In the genomic region with DNA sequence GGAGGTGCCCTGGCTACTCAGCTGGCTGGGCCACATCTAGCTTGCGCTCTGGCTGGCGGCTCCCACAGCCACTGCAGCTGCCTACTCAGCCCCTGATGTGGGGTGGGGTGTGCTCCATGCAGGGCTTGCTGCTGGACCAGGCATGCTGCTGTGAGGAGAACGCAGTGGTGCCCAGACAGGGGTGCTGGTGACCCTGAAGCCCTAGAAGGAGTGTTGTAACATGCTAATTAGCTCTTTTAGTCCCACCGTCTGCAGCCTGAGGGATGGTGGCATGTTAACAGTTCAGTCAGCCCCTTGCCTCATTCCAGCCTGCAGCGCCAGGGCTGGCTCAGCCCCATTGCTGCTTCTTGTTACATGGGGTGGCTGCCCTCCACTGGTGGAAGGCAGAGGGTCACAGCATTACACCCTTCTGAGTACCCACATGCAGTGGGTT, we compare ENCODE assay signal across 16 cellular contexts.
DNase-seq lines count a peak whose midpoint lies in the region; ATAC-seq, FAIRE-seq and TF ChIP-seq lines count a peak whose summit lies in the region.
"Had no signal": no experiment of that assay in that cellular context is flagged by ENCODE, and none has a peak within 500 bp of the region (broad histone marks: within the 10 kb centered on the region; RNA-seq: fewer than 3 reads in every experiment).

No MANE protein-coding gene starts in this region.

- H3K27me3 ChIP-seq in GM23248 (replicated peaks; ENCODE audit: insufficient read depth) = no peaks in the 10 kb centered on the region
- H3K27me3 ChIP-seq in adrenal gland = no peaks in the 10 kb centered on the region
- H3K27me3 ChIP-seq: SJSA1 had no signal

- TF ChIP-seq RAD21 in A549 (conservative IDR thresholded peaks at IDR 0.05 in 1 of 2, IDR thresholded peaks at IDR 0.05 in 1 of 2) = no peak

- H2AFZ ChIP-seq in GM23248 = no peak overlapping the region

- no peaks in the 10 kb centered on the region for H3K36me3 ChIP-seq in GM23248 (ENCODE audit: low read depth)
- no peaks in the 10 kb centered on the region for H3K36me3 ChIP-seq in adrenal gland (replicated peaks in 1 of 2)
- H3K36me3 ChIP-seq: SJSA1 had no signal

- in situ Hi-C loops in GM23248 (cut with MboI) = no loop called here

- WGBS in A549 (ENCODE audit: missing lambda C conversion rate) = 25% methylated on average over 3 of the region's 5 CpGs
- WGBS in GM23248 (ENCODE audit: low coverage in 1 of 2, low lambda C conversion rate in 2 of 2, missing lambda C conversion rate in 2 of 2), 2 experiments = 56 to 64% methylated on average over 5 of the region's 5 CpGs
- 68 to 88% (median 78%) methylated on average over 2 to 5 of the region's 5 CpGs for WGBS in adrenal gland, 4 donors

- TF ChIP-seq CTCF in A549 (IDR thresholded peaks at IDR 0.05) (no peak), adrenal gland (IDR thresholded peaks at IDR 0.05) (no peak)

- H3F3A ChIP-seq in GM23248 (ENCODE audit: insufficient read depth) = no peaks in the 10 kb centered on the region

- no peaks in the 10 kb centered on the region for H4K20me1 ChIP-seq in GM23248 (ENCODE audit: insufficient read depth)

- POLR2A ChIA-PET in A549 (lab: Yijun Ruan, JAX) = no interaction called here

- no peaks in the 10 kb centered on the region for H3K79me2 ChIP-seq in GM23248 (ENCODE audit: insufficient read depth)

- H3K9ac ChIP-seq in GM23248 = no peak overlapping the region

- H3K4me3 ChIP-seq in A549 = no peak overlapping the region
- H3K4me3 ChIP-seq in GM23248 = no peak overlapping the region
- H3K4me3 ChIP-seq in adrenal gland = no peak overlapping the region
- H3K4me3 ChIP-seq: SJSA1 had no signal

- DNase-seq in A549 (ENCODE audit: low read depth in 1 of 2, low spot score in 1 of 2) = peak in 1 of 2 experiments; percentile 1
- peak; percentile 17 for DNase-seq in GM23248
- peak; percentile 8 for DNase-seq in RPMI8226
- peak; percentile 74 for DNase-seq in iPS-NIHi7 (ENCODE audit: extremely low spot score)
- no peak for DNase-seq in stimulated activated CD8-positive, alpha-beta memory T cell treated with anti-CD3 and anti-CD28 coated beads, Interleukin-4, amount 100 ng/mL, for 48 hours
- DNase-seq in foreskin melanocyte = no peak
- DNase-seq in adrenal gland = no peak
- DNase-seq: activated CD4-positive, alpha-beta T cell treated with anti-CD3 and anti-CD28 coated beads for 1 hour; erythroblast; GOT3; naive thymus-derived CD8-positive, alpha-beta T cell; NCI-H2171; stimulated activated CD4-positive, alpha-beta T cell treated with anti-CD3 and anti-CD28 coated beads, Interleukin-12 subunit alpha, Interleukin-12 subunit beta, amount 100 ng/mL, for 4 hours had no signal

- CTCF ChIA-PET in A549 (lab: Yijun Ruan, JAX) = no interaction called here

- intact Hi-C loops in adrenal gland (cut with DNase I) = no loop called here

- H3K4me2 ChIP-seq in A549 = no peak overlapping the region
- H3K4me2 ChIP-seq in GM23248 (ENCODE audit: unreplicated experiment) = no peak overlapping the region

- no peak for TF ChIP-seq EP300 in A549 (IDR thresholded peaks at IDR 0.05)

- H3K4me1 ChIP-seq in A549 (no peaks in the 10 kb centered on the region), GM23248 (ENCODE audit: insufficient read depth) (no peaks in the 10 kb centered on the region), adrenal gland (replicated peaks in 1 of 2) (no peaks in the 10 kb centered on the region)
- H3K4me1 ChIP-seq: SJSA1 had no signal

- H3K27ac ChIP-seq in A549 (no peak overlapping the region), GM23248 (no peak overlapping the region), adrenal gland (no peak overlapping the region)
- H3K27ac ChIP-seq: SJSA1 had no signal

- H3K9me2 ChIP-seq in GM23248 (ENCODE audit: insufficient read depth) = no peaks in the 10 kb centered on the region

- TF ChIP-seq POLR2A in A549 (IDR thresholded peaks at IDR 0.05; ENCODE audit: low read length) (no peak), adrenal gland (IDR thresholded peaks at IDR 0.05) (no peak)

- no peaks in the 10 kb centered on the region; the same call in 2 of the 3 replicates for H3K9me3 ChIP-seq in A549
- no peaks in the 10 kb centered on the region for H3K9me3 ChIP-seq in GM23248 (ENCODE audit: low read depth)
- H3K9me3 ChIP-seq in adrenal gland (replicated peaks in 1 of 3) = peaks cover 0 to 10% (median 0%) of the 10 kb centered on the region in 3 donors
- H3K9me3 ChIP-seq: SJSA1 had no signal

- no peak for FAIRE-seq in A549 (lab: Jason Lieb, UNC)
- FAIRE-seq: HepG2 had no signal

- 0 out of 6 replicates have a peak, but pooled peaks have one; percentile 43 to 45 for ATAC-seq in A549
- no peak for ATAC-seq in esophagus mucosa
- ATAC-seq: HepG2; naive thymus-derived CD8-positive, alpha-beta T cell had no signal

TF ChIP-seq in A549, 52 proteins besides CTCF, POLR2A, EP300 and RAD21:
- TF ChIP-seq, protein P1, sequence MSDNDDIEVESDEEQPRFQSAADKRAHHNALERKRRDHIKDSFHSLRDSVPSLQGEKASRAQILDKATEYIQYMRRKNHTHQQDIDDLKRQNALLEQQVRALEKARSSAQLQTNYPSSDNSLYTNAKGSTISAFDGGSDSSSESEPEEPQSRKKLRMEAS (IDR thresholded peaks at IDR 0.05) = no peak
- no peak for TF ChIP-seq CHD4 (IDR thresholded peaks at IDR 0.05; ENCODE audit: borderline replicate concordance)
- TF ChIP-seq FOSL2 (IDR thresholded peaks at IDR 0.05) = no peak
- TF ChIP-seq FOSL2 (CRISPR knock-in tag; IDR thresholded peaks at IDR 0.05) = no peak
- TF ChIP-seq TP53 (CRISPR knock-in tag; IDR thresholded peaks at IDR 0.05) = no peak
- TF ChIP-seq, protein P2, sequence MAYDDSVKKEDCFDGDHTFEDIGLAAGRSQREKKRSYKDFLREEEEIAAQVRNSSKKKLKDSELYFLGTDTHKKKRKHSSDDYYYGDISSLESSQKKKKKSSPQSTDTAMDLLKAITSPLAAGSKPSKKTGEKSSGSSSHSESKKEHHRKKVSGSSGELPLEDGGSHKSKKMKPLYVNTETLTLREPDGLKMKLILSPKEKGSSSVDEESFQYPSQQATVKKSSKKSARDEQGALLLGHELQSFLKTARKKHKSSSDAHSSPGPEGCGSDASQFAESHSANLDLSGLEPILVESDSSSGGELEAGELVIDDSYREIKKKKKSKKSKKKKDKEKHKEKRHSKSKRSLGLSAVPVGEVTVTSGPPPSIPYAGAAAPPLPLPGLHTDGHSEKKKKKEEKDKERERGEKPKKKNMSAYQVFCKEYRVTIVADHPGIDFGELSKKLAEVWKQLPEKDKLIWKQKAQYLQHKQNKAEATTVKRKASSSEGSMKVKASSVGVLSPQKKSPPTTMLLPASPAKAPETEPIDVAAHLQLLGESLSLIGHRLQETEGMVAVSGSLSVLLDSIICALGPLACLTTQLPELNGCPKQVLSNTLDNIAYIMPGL (CRISPR knock-in tag; IDR thresholded peaks at IDR 0.05; ENCODE audit: borderline replicate concordance) = no peak
- TF ChIP-seq CBX2 (IDR thresholded peaks at IDR 0.05; ENCODE audit: borderline replicate concordance, low read depth) = no peak
- TF ChIP-seq, protein P3, sequence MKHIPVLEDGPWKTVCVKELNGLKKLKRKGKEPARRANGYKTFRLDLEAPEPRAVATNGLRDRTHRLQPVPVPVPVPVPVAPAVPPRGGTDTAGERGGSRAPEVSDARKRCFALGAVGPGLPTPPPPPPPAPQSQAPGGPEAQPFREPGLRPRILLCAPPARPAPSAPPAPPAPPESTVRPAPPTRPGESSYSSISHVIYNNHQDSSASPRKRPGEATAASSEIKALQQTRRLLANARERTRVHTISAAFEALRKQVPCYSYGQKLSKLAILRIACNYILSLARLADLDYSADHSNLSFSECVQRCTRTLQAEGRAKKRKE (CRISPR knock-in tag; IDR thresholded peaks at IDR 0.05; ENCODE audit: low read depth) = no peak
- no peak for TF ChIP-seq FOSB (CRISPR knock-in tag; IDR thresholded peaks at IDR 0.05)
- TF ChIP-seq CBX8 (IDR thresholded peaks at IDR 0.05) = no peak

Comparison
In these comparisons a context has a peak if more than half of its experiments do, and no peak if none do; other contexts are left out.
1. DNase-seq: peak in GM23248 (single experiment), RPMI8226 (single experiment) and iPS-NIHi7 (single experiment); none in stimulated activated CD8-positive, alpha-beta memory T cell treated with anti-CD3 and anti-CD28 coated beads, Interleukin-4, amount 100 ng/mL, for 48 hours (single experiment), foreskin melanocyte (single experiment) and adrenal gland (0 of 7).